Comparison of ENCODE assay signal across 11 cellular contexts in genomic region chr6:111813247-111814162, GRCh38. TPM values are rescaled to one million over a fixed set of nuclear protein-coding genes. Genes with fewer than 3 reads are reported as not detected.
DNase-seq lines count a peak whose midpoint lies in the region; ATAC-seq, FAIRE-seq and TF ChIP-seq lines count a peak whose summit lies in the region.
"Had no signal": no experiment of that assay in that cellular context is flagged by ENCODE, and none has a peak within 500 bp of the region (broad histone marks: within the 10 kb centered on the region; RNA-seq: fewer than 3 reads in every experiment).

No MANE protein-coding gene starts in this region.

- no peak overlapping the region for H3K18ac ChIP-seq in IMR-90 (ENCODE audit: low read depth, low read length)

- no peak for TF ChIP-seq POLR2A in IMR-90 (IDR thresholded peaks at IDR 0.05; ENCODE audit: low read depth, low read length)
- TF ChIP-seq POLR2A in K562 (conservative IDR thresholded peaks at IDR 0.05): no peak

- ATAC-seq in IMR-90 (ENCODE audit: low read depth) (peak; percentile 86), K562 (no peak), GM21717 (IDR thresholded peaks at IDR 0.05; ENCODE audit: unreplicated experiment) (no peak)
- peak; percentile 56 to 86 for ATAC-seq in natural killer cell treated with Interleukin-12 subunit alpha and Interleukin-12 subunit beta and Interleukin-15 and Interleukin-18, amount 100 ng/mL, for 72 hours

- in situ Hi-C loops in IMR-90 (cut with MboI; ENCODE audit: low sequenced_read_pairs): no loop called here
- in situ Hi-C loops in K562 (cut with MboI): no loop called here

- H3K79me1 ChIP-seq in IMR-90 (ENCODE audit: low read depth in 1 of 2, low read length in 2 of 2): peaks cover 17 to 29% of the 10 kb centered on the region in 2 experiments

- no peak overlapping the region for H3K23ac ChIP-seq in IMR-90 (ENCODE audit: low read depth, low read length)

- H3K27ac ChIP-seq in IMR-90 (ENCODE audit: insufficient read depth, low read length): no peak overlapping the region
- no peak overlapping the region for H3K27ac ChIP-seq in K562 (ENCODE audit: extremely low read depth, low read depth, low read length)
- H3K27ac ChIP-seq in Karpas-422 (ENCODE audit: low read length): no peak overlapping the region
- H3K27ac ChIP-seq in substantia nigra (ENCODE audit: low read depth, low read length, poor library complexity, severe bottlenecking): no peak overlapping the region
- H3K27ac ChIP-seq: 22Rv1 had no signal

- H4K91ac ChIP-seq in IMR-90 (ENCODE audit: insufficient read depth, low read depth, low read length): no peak overlapping the region; the same call in 1 of the 2 replicates

- 0 out of 2 replicates have a peak overlapping the region, but pooled peaks have one; percentile 60 for H3K14ac ChIP-seq in IMR-90 (replicated peaks; ENCODE audit: low read depth, low read length)

- H3K4me1 Mint-ChIP-seq in natural killer cell treated with Interleukin-12 subunit alpha and Interleukin-12 subunit beta and Interleukin-15 and Interleukin-18, amount 100 ng/mL, for 72 hours (ENCODE audit: low read depth in 2 of 2): peaks cover 56 to 64% of the 10 kb centered on the region in 2 donors

- POLR2A ChIA-PET in IMR-90 (lab: Charles Lee; ENCODE audit: unreplicated experiment): no interaction called here
- POLR2A ChIA-PET in K562 (lab: Yijun Ruan, JAX): interaction anchor here (0.8 kb wide), 1 partner anchor 9 kb away, joined by 6 read pairs; no protein-coding TSS in a partner anchor

- DNase-seq in DMS 273 (lab: John Stamatoyannopoulos, UW; ENCODE audit: unreplicated experiment) (peak; percentile 7), DMS 273 treated with DMSO at 0.1 percent for 48 hours (lab: John Stamatoyannopoulos, UW) (no peak), IMR-90 (peak; percentile 74), K562 (ENCODE audit: extremely low read depth in 1 of 4, low spot score in 3 of 4) (no peak), Karpas-422 (no peak), substantia nigra (lab: John Stamatoyannopoulos, UW) (no peak)
- no peak for DNase-seq in natural killer cell treated with Interleukin-12 subunit alpha and Interleukin-12 subunit beta and Interleukin-15 and Interleukin-18, amount 100 ng/mL, for 72 hours (ENCODE audit: low spot score)
- DNase-seq: hypothalamus, NCI-H2081 treated with DMSO at 0.1 percent for 48 hours had no signal

- no peak for TF ChIP-seq RAD21 in IMR-90 (IDR thresholded peaks at IDR 0.05; ENCODE audit: low read length)
- TF ChIP-seq RAD21 in K562 (CRISPR knock-in tag; conservative IDR thresholded peaks at IDR 0.05 in 1 of 2, IDR thresholded peaks at IDR 0.05 in 1 of 2): no peak

- no peak overlapping the region for H2BK120ac ChIP-seq in IMR-90 (ENCODE audit: low read depth, low read length)

- no peak for TF ChIP-seq CTCF in IMR-90 (conservative IDR thresholded peaks at IDR 0.05; ENCODE audit: low read depth, low read length)
- TF ChIP-seq CTCF in K562 (IDR thresholded peaks at IDR 0.05 in 2 of 3, conservative IDR thresholded peaks at IDR 0.05 in 1 of 3; ENCODE audit: insufficient read depth in 2 of 3, low read depth in 1 of 3, low read length in 3 of 3): no peak

- H3K27me3 Mint-ChIP-seq in natural killer cell treated with Interleukin-12 subunit alpha and Interleukin-12 subunit beta and Interleukin-15 and Interleukin-18, amount 100 ng/mL, for 72 hours: no peaks in the 10 kb centered on the region

- no peaks in the 10 kb centered on the region for H3K9me2 ChIP-seq in Karpas-422 (replicated peaks; ENCODE audit: insufficient read depth, low read length)

- H4K20me1 ChIP-seq in IMR-90 (ENCODE audit: insufficient read depth, low read length) (peaks cover 10% of the 10 kb centered on the region), K562 (replicated peaks; ENCODE audit: control insufficient read depth, insufficient read depth, low read length) (no peaks in the 10 kb centered on the region), Karpas-422 (ENCODE audit: insufficient read depth, low read depth, low read length) (no peaks in the 10 kb centered on the region)

- peaks cover 12% of the 10 kb centered on the region for H3K4me1 ChIP-seq in IMR-90 (ENCODE audit: control insufficient read depth, insufficient read depth, low read length)
- no peaks in the 10 kb centered on the region for H3K4me1 ChIP-seq in K562 (replicated peaks in 1 of 2; ENCODE audit: control insufficient read depth in 2 of 2, insufficient read depth in 2 of 2, low read length in 2 of 2)
- H3K4me1 ChIP-seq in Karpas-422 (ENCODE audit: low read length): peaks cover 66% of the 10 kb centered on the region

- no peaks in the 10 kb centered on the region for H3K9me3 ChIP-seq in IMR-90 (ENCODE audit: control insufficient read depth, insufficient read depth, low read length)
- H3K9me3 ChIP-seq in K562 (replicated peaks; ENCODE audit: control insufficient read depth, insufficient read depth, low read depth, low read length): no peaks in the 10 kb centered on the region
- no peaks in the 10 kb centered on the region for H3K9me3 ChIP-seq in Karpas-422 (ENCODE audit: low read length)

- H4K5ac ChIP-seq in IMR-90 (ENCODE audit: low read depth, low read length): no peak overlapping the region

- H2BK15ac ChIP-seq in IMR-90 (ENCODE audit: low read depth, low read length): peak overlapping the region; percentile 46; the same call in 1 of the 3 replicates

- H3K9me1 ChIP-seq in IMR-90 (ENCODE audit: insufficient read depth, low read length) (peaks cover 9% of the 10 kb centered on the region; the same call in 1 of the 2 replicates), K562 (ENCODE audit: control insufficient read depth, insufficient read depth, low read length) (no peaks in the 10 kb centered on the region)

- H3K4ac ChIP-seq in IMR-90 (ENCODE audit: low read depth, low read length): peak overlapping the region; percentile 4; the same call in 1 of the 2 replicates

- H2BK20ac ChIP-seq in IMR-90 (ENCODE audit: low read depth, low read length): no peak overlapping the region

- H2BK5ac ChIP-seq in IMR-90 (ENCODE audit: low read depth, low read length, poor library complexity, severe bottlenecking): peak overlapping the region; percentile 15

- FAIRE-seq in K562 (lab: Jason Lieb, UNC): no peak

- no peak for TF ChIP-seq EP300 in K562 (IDR thresholded peaks at IDR 0.05; ENCODE audit: low read length)

- H3K9me3 Mint-ChIP-seq in natural killer cell treated with Interleukin-12 subunit alpha and Interleukin-12 subunit beta and Interleukin-15 and Interleukin-18, amount 100 ng/mL, for 72 hours: no peaks in the 10 kb centered on the region

- no peak overlapping the region for H3K56ac ChIP-seq in IMR-90 (ENCODE audit: extremely low read depth, insufficient read depth, low read length)

- no peak overlapping the region; a peak in 1 of 4 replicates for H4K8ac ChIP-seq in IMR-90 (ENCODE audit: low read depth in 2 of 2, low read length in 2 of 2)

- WGBS in IMR-90 (ENCODE audit: extremely low coverage in 2 of 2, insufficient read length in 1 of 2), 2 experiments: 80% methylated on average over 4 of the region's 7 CpGs; no CpG with 5 or more reads in 1 of the 2 experiments
- 19% methylated on average over 7 of the region's 7 CpGs for WGBS in K562 (ENCODE audit: insufficient coverage, low coverage, missing lambda C conversion rate)

- CTCF ChIA-PET in IMR-90 (lab: Yijun Ruan, JAX): no interaction called here
- CTCF ChIA-PET in K562 (lab: Yijun Ruan, JAX; ENCODE audit: low intra/inter-chr PET ratio): no interaction called here

- H3K79me2 ChIP-seq in K562 (ENCODE audit: control insufficient read depth, insufficient read depth, low read length) (no peaks in the 10 kb centered on the region), Karpas-422 (ENCODE audit: low read length) (peaks cover 98% of the 10 kb centered on the region)

- H3K36me3 ChIP-seq in IMR-90 (ENCODE audit: control insufficient read depth, insufficient read depth, low read length): 0 out of 2 replicates have a peak, but pooled peaks cover 1% of the 10 kb centered on the region
- no peaks in the 10 kb centered on the region; the same call in 2 of the 3 replicates for H3K36me3 ChIP-seq in K562 (ENCODE audit: control insufficient read depth, insufficient read depth, low read length)
- peaks cover 12% of the 10 kb centered on the region; the same call in 1 of the 2 replicates for H3K36me3 ChIP-seq in Karpas-422 (ENCODE audit: insufficient read depth, low read length)

- H3K4me2 ChIP-seq in IMR-90 (ENCODE audit: low read depth, low read length) (no peak overlapping the region; the same call in 1 of the 2 replicates), K562 (ENCODE audit: insufficient read depth, low read length) (no peak overlapping the region), Karpas-422 (ENCODE audit: low read depth, low read length, poor library complexity, severe bottlenecking) (no peak overlapping the region)

- no peak overlapping the region for H3K4me3 ChIP-seq in IMR-90 (ENCODE audit: insufficient read depth, low read depth, low read length)
- no peak overlapping the region for H3K4me3 ChIP-seq in K562
- H3K4me3 ChIP-seq in Karpas-422 (ENCODE audit: low read length): no peak overlapping the region

- intact Hi-C loops in IMR-90 (cut with micrococcal nuclease) (no loop called here), K562 (cut with micrococcal nuclease) (no loop called here)

- dilution Hi-C loops in IMR-90 (cut with HindIII; ENCODE audit: low sequenced_read_pairs, unreplicated experiment): no loop called here

- H3K4me3 Mint-ChIP-seq in natural killer cell treated with Interleukin-12 subunit alpha and Interleukin-12 subunit beta and Interleukin-15 and Interleukin-18, amount 100 ng/mL, for 72 hours: peak overlapping the region; percentile 72

- BruUV-seq in IMR-90 (replicated peaks; lab: Mats Ljungman, UMichigan) (no TSS peak), K562 (replicated peaks; lab: Mats Ljungman, UMichigan) (no TSS peak)

- H3K36me3 Mint-ChIP-seq in natural killer cell treated with Interleukin-12 subunit alpha and Interleukin-12 subunit beta and Interleukin-15 and Interleukin-18, amount 100 ng/mL, for 72 hours: peaks cover 12% of the 10 kb centered on the region

- H2AFZ ChIP-seq in IMR-90 (replicated peaks; ENCODE audit: low read length, poor library complexity): no peak overlapping the region
- H2AFZ ChIP-seq in K562 (ENCODE audit: low read depth, low read length): no peak overlapping the region
- no peak overlapping the region for H2AFZ ChIP-seq in Karpas-422 (ENCODE audit: low read length)

- peak overlapping the region; percentile 49; the same call in 1 of the 2 replicates for H2AK5ac ChIP-seq in IMR-90 (ENCODE audit: low read depth, low read length)

- H3K9ac ChIP-seq in IMR-90 (ENCODE audit: low read depth, low read length) (no peak overlapping the region), K562 (ENCODE audit: insufficient read depth in 1 of 2, low read depth in 2 of 2, low read length in 2 of 2) (no peak overlapping the region), Karpas-422 (ENCODE audit: low read length) (no peak overlapping the region)

- H2AK9ac ChIP-seq in IMR-90 (replicated peaks; ENCODE audit: low read depth, low read length, poor library complexity): no peak overlapping the region

- peak overlapping the region; percentile 95 to 97 for H3K27ac Mint-ChIP-seq in natural killer cell treated with Interleukin-12 subunit alpha and Interleukin-12 subunit beta and Interleukin-15 and Interleukin-18, amount 100 ng/mL, for 72 hours

- H3K27me3 ChIP-seq in IMR-90 (ENCODE audit: control insufficient read depth, insufficient read depth, low read length) (no peaks in the 10 kb centered on the region), K562 (ENCODE audit: control insufficient read depth in 2 of 2, insufficient read depth in 2 of 2, low read length in 2 of 2) (peaks cover 3 to 7% of the 10 kb centered on the region in 2 experiments; a peak in 1 of 5 replicates), Karpas-422 (ENCODE audit: low read length) (no peaks in the 10 kb centered on the region)

RNA-seq across cellular contexts. Expression of gene FYN, which starts 59.7 kb away (rescaled TPM):
- total RNA-seq in IMR-90 (2012; rRNA removed): 36.4 and 41.1 TPM in 2 replicates
- 30.8 and 35.1 TPM in 2 replicates for polyA plus RNA-seq in IMR-90 (2012; rRNA removed)
- 41.7 and 98.8 TPM in 2 replicates for polyA plus RNA-seq in IMR-90 (2012; cell fraction: cytosol; rRNA removed)
- polyA plus RNA-seq in IMR-90 (2012; cell fraction: nucleus; rRNA removed; ENCODE audit: low replicate concordance): 36.3 and 72.0 TPM in 2 replicates
- total RNA-seq in K562 (2011; cell fraction: chromatin; rRNA removed; ENCODE audit: low replicate concordance): 20.4 and 46.1 TPM in 2 replicates
- total RNA-seq in K562 (2011; cell fraction: nucleolus; rRNA removed): 7.3 and 8.3 TPM in 2 replicates
- 14.1 and 17.6 TPM in 2 replicates for total RNA-seq in K562 (2011; cell fraction: nucleoplasm; rRNA removed)
- total RNA-seq in K562 (2014; rRNA removed): 14.6 and 17.5 TPM in 2 replicates
- 10.1 and 10.3 TPM in 2 replicates for total RNA-seq in K562 (2014; rRNA removed; fragmentation: Illumina TruSeq; extraction: Trizol)
- total RNA-seq in K562 (2015; rRNA removed; fragmentation: Illumina TruSeq; extraction: Trizol): 6.8 and 6.9 TPM in 2 replicates
- 15.7 and 19.0 TPM in 2 replicates for total RNA-seq in K562 (2021)
- polyA plus RNA-seq in K562 (2011; rRNA removed): 5.0 and 11.4 TPM in 2 replicates
- polyA plus RNA-seq in K562 (2011; cell fraction: cytosol; rRNA removed): 5.9 and 12.4 TPM in 2 replicates
- polyA plus RNA-seq in K562 (2011; cell fraction: nucleus; rRNA removed): 12.5 and 27.3 TPM in 2 replicates
- 10.0 and 31.4 TPM in 2 replicates for polyA plus RNA-seq in K562 (2012)
- polyA plus RNA-seq in K562 (2014; fragmentation: Illumina TruSeq; extraction: Trizol): 16.3 and 22.1 TPM in 2 replicates
- polyA plus RNA-seq in K562 (2014; fragmentation: Nextera tagmentation; extraction: Ambion mirVana): 1 to 10 TPM; 2.9 to 5.0 TPM
- 7.1 and 19.3 TPM in 2 replicates for polyA plus RNA-seq in K562 (2014; rRNA removed)
- 12.6 and 20.7 TPM in 2 replicates for polyA minus RNA-seq in K562 (2011; rRNA and poly(A)+ RNA removed)
- 14.2 and 18.1 TPM in 2 replicates for polyA minus RNA-seq in K562 (2011; cell fraction: cytosol; rRNA and poly(A)+ RNA removed)
- polyA minus RNA-seq in K562 (2011; cell fraction: nucleus; rRNA and poly(A)+ RNA removed): 13.3 and 14.9 TPM in 2 replicates
- 100 to 1,000 TPM; 273 to 443 TPM for total RNA-seq in natural killer cell treated with Interleukin-12 subunit alpha and Interleukin-12 subunit beta and Interleukin-15 and Interleukin-18, amount 100 ng/mL, for 72 hours
- total RNA-seq in Karpas-422 (2014; rRNA removed; shearing (Covaris generic); ENCODE audit: low replicate concordance): 249 and 311 TPM in 2 replicates

Comparison
In these comparisons a context has a peak if more than half of its experiments do, and no peak if none do; other contexts are left out.
1. DNase-seq: peak in DMS 273 (single experiment) and IMR-90 (single experiment); none in DMS 273 treated with DMSO at 0.1 percent for 48 hours (single experiment), K562 (0 of 4), natural killer cell treated with Interleukin-12 subunit alpha and Interleukin-12 subunit beta and Interleukin-15 and Interleukin-18, amount 100 ng/mL, for 72 hours (single experiment), Karpas-422 (single experiment) and substantia nigra (0 of 49).
2. ATAC-seq: peak in IMR-90 (single experiment) and natural killer cell treated with Interleukin-12 subunit alpha and Interleukin-12 subunit beta and Interleukin-15 and Interleukin-18, amount 100 ng/mL, for 72 hours (2 of 2); none in K562 (single experiment) and GM21717 (single experiment).